Comparison of ENCODE assay signal across 12 cellular contexts in the genomic region with DNA sequence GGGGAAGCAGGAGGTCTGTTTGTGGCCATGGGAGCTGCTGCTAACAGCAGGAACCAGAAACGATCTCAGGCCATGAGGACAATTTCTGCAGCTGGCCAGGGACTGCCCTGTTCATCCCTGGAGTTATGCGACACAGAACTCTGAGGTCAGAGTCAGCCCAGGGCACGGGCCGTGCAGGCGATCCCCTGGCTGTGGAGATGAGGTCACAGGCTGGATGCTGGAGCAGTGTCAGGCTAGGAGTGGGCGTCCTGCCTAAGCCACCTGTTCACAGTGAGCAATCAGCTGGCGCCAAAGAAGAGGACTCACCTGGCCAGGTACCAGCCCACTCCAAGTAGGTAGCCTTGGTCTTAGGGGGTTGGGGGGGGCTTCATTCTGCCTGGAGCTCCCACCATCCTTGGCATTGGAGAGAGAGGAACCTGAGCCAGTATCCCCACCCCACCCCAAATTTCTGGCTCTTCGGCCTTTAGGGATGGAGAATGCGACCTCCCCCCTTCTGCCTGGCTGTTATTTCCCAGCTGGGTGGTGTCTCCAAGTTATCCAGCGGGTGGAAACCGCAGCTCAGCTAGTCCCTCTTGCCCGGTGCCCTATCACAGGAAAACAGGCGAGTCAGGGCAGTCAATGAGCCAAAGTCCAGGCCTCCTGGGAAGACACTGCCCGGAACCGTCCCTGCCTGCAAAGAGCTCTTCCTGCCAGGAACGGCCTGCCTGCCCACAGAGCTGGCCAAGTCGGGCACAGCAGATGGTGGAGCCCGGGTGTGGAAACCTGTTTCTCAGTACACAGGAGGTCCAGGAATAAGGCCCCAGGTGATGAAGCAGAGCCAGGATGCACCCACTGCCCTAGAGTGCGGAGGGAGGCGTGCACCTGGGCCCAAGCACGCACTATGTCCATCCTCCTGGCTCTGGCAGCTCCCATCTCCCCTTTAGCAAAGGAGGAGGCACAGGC. TPM values are rescaled to one million over a fixed set of nuclear protein-coding genes. Genes with fewer than 3 reads are reported as not detected.
DNase-seq lines count a peak whose midpoint lies in the region; FAIRE-seq and TF ChIP-seq lines count a peak whose summit lies in the region.
"Had no signal": no experiment of that assay in that cellular context is flagged by ENCODE, and none has a peak within 500 bp of the region (broad histone marks: within the 10 kb centered on the region; RNA-seq: fewer than 3 reads in every experiment).

No MANE protein-coding gene starts in this region.

- H3K36me3 ChIP-seq in H7 (replicated peaks; ENCODE audit: control insufficient read depth, insufficient read depth, low read length), result peaks cover 1% of the 10 kb centered on the region

- in situ Hi-C loops in Caki2 (cut with HindIII; ENCODE audit: low pct_unique_long_range_greater_than_20kb, low sequenced_read_pairs), result no loop called here

- TF ChIP-seq CTCF in nephron (IDR thresholded peaks at IDR 0.05; ENCODE audit: unreplicated experiment in 3 of 3), result no peak

- DNase-seq in Caki2 (ENCODE audit: low read depth), result peak; percentile 22
- peak; percentile 61 for DNase-seq in NCI-H2029 (lab: John Stamatoyannopoulos, UW)
- DNase-seq in dermis blood vessel endothelial cell, result peak; percentile 58
- no peak for DNase-seq in amygdala (lab: John Stamatoyannopoulos, UW)
- DNase-seq in HEK293T (ENCODE audit: extremely low spot score), result no peak
- DNase-seq in GM12892 (ENCODE audit: insufficient read length), result no peak
- no peak for DNase-seq in H7
- DNase-seq: HFFc6; nucleus accumbens; stimulated activated CD4-positive, alpha-beta T cell treated with anti-CD3 and anti-CD28 coated beads, Interleukin-4, amount 100 ng/mL, for 4 hours had no signal

- CTCF ChIA-PET in HEK293T (lab: Yijun Ruan, JAX), result no interaction called here

- H3K4me3 ChIP-seq in H7 (ENCODE audit: insufficient read depth, low read depth, low read length), result no peak overlapping the region
- H3K4me3 ChIP-seq: BLaER1 had no signal

- POLR2A ChIA-PET in HEK293T (lab: Yijun Ruan, JAX), result interaction anchor here (1.4 kb wide), 1 partner anchor 75 kb away, joined by 3 read pairs; the partner anchor contains the start of gene BRAT1

- no peak for FAIRE-seq in GM12892 (lab: Jason Lieb, UNC)

- H3K36me3 Mint-ChIP-seq in nephron (ENCODE audit: low read depth), result no peaks in the 10 kb centered on the region

- H3K4me1 Mint-ChIP-seq in nephron, result peaks cover 28% of the 10 kb centered on the region

- no peaks in the 10 kb centered on the region for H3K27me3 Mint-ChIP-seq in nephron (ENCODE audit: low read depth)

- no peaks in the 10 kb centered on the region for H3K9me3 Mint-ChIP-seq in nephron
- H3K9me3 Mint-ChIP-seq: HFFc6 had no signal

- no peak overlapping the region for H3K4me3 Mint-ChIP-seq in nephron

- no peaks in the 10 kb centered on the region for H3K27me3 ChIP-seq in H7 (ENCODE audit: control insufficient read depth, insufficient read depth, low read length)
- H3K27me3 ChIP-seq: BLaER1 had no signal

- peak overlapping the region; percentile 49 to 72 (median 55) for H3K27ac Mint-ChIP-seq in nephron

- no peak for TF ChIP-seq POLR2A in GM12892 (IDR thresholded peaks at IDR 0.05; ENCODE audit: low read depth, low read length)

TF ChIP-seq in HEK293T, 16 proteins besides CTCF, POLR2A, EP300 and RAD21:
- TF ChIP-seq FOXM1 (IDR thresholded peaks at IDR 0.05; ENCODE audit: borderline replicate concordance), result no peak

RNA-seq across cellular contexts. Expression of gene TTYH3, which starts 1.8 kb away (rescaled TPM):
- 34.7 and 42.7 TPM in 2 replicates for total RNA-seq in Caki2 (2014; rRNA removed; shearing (Covaris generic); ENCODE audit: low replicate concordance)
- total RNA-seq in dermis blood vessel endothelial cell, result 72.8 and 159 TPM in 2 replicates
- 4.7 TPM for polyA plus RNA-seq in GM12892 (2012; ENCODE audit: missing spikeins)
- total RNA-seq in H7 (2014; rRNA removed; shearing (Covaris generic)), result 50.2 and 53.5 TPM in 2 replicates

RNA-seq across cellular contexts. Expression of gene AMZ1, which starts 58.0 kb away (rescaled TPM):
- not detected in 2 replicates for total RNA-seq in Caki2 (2014; rRNA removed; shearing (Covaris generic); ENCODE audit: low replicate concordance)
- under 0.01 TPM in 2 replicates for total RNA-seq in dermis blood vessel endothelial cell
- polyA plus RNA-seq in GM12892 (2012; ENCODE audit: missing spikeins), result 1.4 TPM
- total RNA-seq in H7 (2014; rRNA removed; shearing (Covaris generic)), result 0.07 TPM in 1 of 2 replicates, not detected in the other

Comparison
In these comparisons a context has a peak if more than half of its experiments do, and no peak if none do; other contexts are left out.
1. DNase-seq: peak in Caki2 (single experiment), NCI-H2029 (single experiment) and dermis blood vessel endothelial cell (single experiment); none in amygdala (0 of 56), HEK293T (single experiment), GM12892 (single experiment) and H7 (single experiment).